Comparison of ENCODE assay signal across 8 cellular contexts in the genomic region with DNA sequence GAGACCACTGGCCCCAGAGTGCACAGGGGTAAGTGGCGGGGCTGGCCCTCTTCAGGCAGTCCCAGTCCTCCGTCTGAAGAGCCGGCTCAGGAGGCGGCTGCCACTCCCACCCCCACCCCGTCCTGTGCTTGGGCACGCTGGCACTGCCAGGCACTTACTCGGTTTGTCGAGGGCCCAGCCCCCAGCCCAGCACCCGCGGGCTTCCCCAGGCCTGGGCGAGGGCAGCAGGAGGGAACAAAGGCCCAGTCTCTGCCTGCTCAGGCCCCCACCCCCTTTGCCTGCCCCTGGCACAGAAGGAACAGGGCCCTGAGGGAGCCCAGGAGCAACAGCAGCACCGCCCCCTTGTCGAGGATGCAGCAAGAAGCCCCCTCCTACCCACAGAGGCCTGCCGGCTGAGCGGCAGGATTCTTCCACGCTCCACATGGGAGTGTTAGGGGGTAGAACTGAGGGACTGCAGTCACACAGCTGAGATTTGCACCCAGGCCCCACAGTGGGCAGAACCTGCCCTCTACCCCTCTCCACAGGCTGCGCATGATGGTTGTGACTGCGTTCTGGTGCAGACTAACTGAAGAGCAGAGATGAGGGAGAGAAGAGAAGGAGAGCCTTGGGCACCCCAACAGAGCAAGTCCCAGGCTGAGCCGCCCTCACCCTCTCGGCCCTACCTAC. TPM values are rescaled to one million over a fixed set of nuclear protein-coding genes. Genes with fewer than 3 reads are reported as not detected.
DNase-seq lines count a peak whose midpoint lies in the region; ATAC-seq, FAIRE-seq and TF ChIP-seq lines count a peak whose summit lies in the region.
"Had no signal": no experiment of that assay in that cellular context is flagged by ENCODE, and none has a peak within 500 bp of the region (broad histone marks: within the 10 kb centered on the region; RNA-seq: fewer than 3 reads in every experiment).

No MANE protein-coding gene starts in this region.

- POLR2A ChIA-PET in CD8-positive, alpha-beta memory T cell (lab: Charles Lee): no interaction called here

- H3K4me3 ChIP-seq in CD8-positive, alpha-beta memory T cell (ENCODE audit: low read length): no peak overlapping the region

- H3K27me3 Mint-ChIP-seq in mesothelial cell of epicardium (ENCODE audit: low read depth): no peaks in the 10 kb centered on the region
- H3K27me3 Mint-ChIP-seq in CD8-positive, alpha-beta memory T cell: no peaks in the 10 kb centered on the region

- no peak for FAIRE-seq in RCC 7860 (lab: Jason Lieb, UNC)
- peak; percentile 66 for FAIRE-seq in urothelium cell line (lab: Jason Lieb, UNC)

- TF ChIP-seq CTCF in mesothelial cell of epicardium (IDR thresholded peaks at IDR 0.05; ENCODE audit: unreplicated experiment): no peak

- no peak overlapping the region for H3K27ac Mint-ChIP-seq in mesothelial cell of epicardium
- H3K27ac Mint-ChIP-seq in CD8-positive, alpha-beta memory T cell: peak overlapping the region in 3 of 8 donors; percentile 66 to 93 (median 93)

- H3K27me3 ChIP-seq in CD8-positive, alpha-beta memory T cell (ENCODE audit: insufficient read depth, low read length, poor library complexity, severe bottlenecking): no peaks in the 10 kb centered on the region

- H3K4me3 Mint-ChIP-seq in mesothelial cell of epicardium: no peak overlapping the region
- H3K4me3 Mint-ChIP-seq in CD8-positive, alpha-beta memory T cell: no peak overlapping the region

- peak overlapping the region; percentile 100 for H3K27ac ChIP-seq in epithelial cell of prostate
- no peak overlapping the region for H3K27ac ChIP-seq in CD8-positive, alpha-beta memory T cell (ENCODE audit: low read depth, low read length)

- peaks cover 14% of the 10 kb centered on the region for H3K4me1 Mint-ChIP-seq in mesothelial cell of epicardium
- peaks cover 24 to 60% (median 36%) of the 10 kb centered on the region in 3 donors for H3K4me1 Mint-ChIP-seq in CD8-positive, alpha-beta memory T cell

- DNase-seq in RCC 7860 (ENCODE audit: low spot score) (peak; percentile 7), epithelial cell of prostate (ENCODE audit: low read depth, low spot score) (no peak), mucosa of gallbladder (ENCODE audit: low spot score) (peak; percentile 69), urothelium cell line (ENCODE audit: low spot score) (peak; percentile 38), mesothelial cell of epicardium (ENCODE audit: low spot score in 2 of 2, unreplicated experiment in 2 of 2) (no peak)
- DNase-seq in CD8-positive, alpha-beta memory T cell: no peak
- DNase-seq: cortex of kidney had no signal

- no peak for ATAC-seq in GM21825 (IDR thresholded peaks at IDR 0.05; ENCODE audit: unreplicated experiment)

- no peaks in the 10 kb centered on the region for H3K9me3 ChIP-seq in CD8-positive, alpha-beta memory T cell (ENCODE audit: low read length)

- peaks cover 6% of the 10 kb centered on the region for H3K36me3 Mint-ChIP-seq in mesothelial cell of epicardium
- H3K36me3 Mint-ChIP-seq in CD8-positive, alpha-beta memory T cell: peaks cover 0 to 36% (median 3%) of the 10 kb centered on the region in 3 donors

- peaks cover 48% of the 10 kb centered on the region for H3K4me1 ChIP-seq in CD8-positive, alpha-beta memory T cell (ENCODE audit: insufficient read depth, low read length)

- peaks cover 28% of the 10 kb centered on the region for H3K36me3 ChIP-seq in CD8-positive, alpha-beta memory T cell (ENCODE audit: insufficient read depth, low read length)

- CTCF ChIA-PET in CD8-positive, alpha-beta memory T cell (lab: Charles Lee): no interaction called here

- H3K9me3 Mint-ChIP-seq in mesothelial cell of epicardium: no peaks in the 10 kb centered on the region
- no peaks in the 10 kb centered on the region for H3K9me3 Mint-ChIP-seq in CD8-positive, alpha-beta memory T cell

RNA-seq across cellular contexts. Expression of a gene that starts 8.9 kb away (rescaled TPM):
- 20.4 TPM for total RNA-seq in mucosa of gallbladder
- total RNA-seq in mesothelial cell of epicardium: 32.0 to 34.6 TPM (median 32.2 TPM) in 3 replicates
- total RNA-seq in CD8-positive, alpha-beta memory T cell: 10 to 100 TPM; 26.3 to 27.2 TPM
- polyA plus RNA-seq in CD8-positive, alpha-beta memory T cell: 7.2 TPM

RNA-seq across cellular contexts. Expression of a gene that starts 51.7 kb away (rescaled TPM):
- total RNA-seq in mucosa of gallbladder (836 TPM), mesothelial cell of epicardium (1,237 to 1,322 TPM (median 1,301 TPM) in 3 replicates)
- total RNA-seq in CD8-positive, alpha-beta memory T cell: 1,000 to 10,000 TPM; 1,367 to 1,382 TPM
- 1,261 TPM for polyA plus RNA-seq in CD8-positive, alpha-beta memory T cell

Comparison
In these comparisons a context has a peak if more than half of its experiments do, and no peak if none do; other contexts are left out.
1. DNase-seq: peak in RCC 7860 (single experiment), mucosa of gallbladder (single experiment) and urothelium cell line (single experiment); none in epithelial cell of prostate (single experiment), mesothelial cell of epicardium (0 of 2) and CD8-positive, alpha-beta memory T cell (0 of 5).